Comparison of ENCODE assay signal across 19 cellular contexts in the genomic region with DNA sequence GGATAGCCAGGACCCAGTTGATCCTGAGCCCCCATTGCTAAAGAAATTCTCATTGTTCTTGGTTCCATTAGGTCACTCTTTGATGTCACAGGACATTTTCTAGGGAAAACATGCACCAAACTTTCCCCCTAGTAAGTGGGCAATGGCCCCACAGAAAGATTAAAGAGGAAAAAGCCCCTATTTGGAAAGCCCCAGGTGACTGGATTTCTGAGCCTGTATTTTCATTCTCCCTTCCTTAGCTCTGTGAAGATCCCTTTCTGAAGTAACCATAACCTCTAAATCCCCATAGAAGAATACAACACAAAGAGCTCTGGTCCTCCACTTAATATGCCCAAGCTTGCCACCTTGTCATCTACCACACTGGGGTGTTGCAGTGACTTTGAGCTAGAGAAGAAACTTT.
DNase-seq lines count a peak whose midpoint lies in the region; ATAC-seq and TF ChIP-seq lines count a peak whose summit lies in the region.
"Had no signal": no experiment of that assay in that cellular context is flagged by ENCODE, and none has a peak within 500 bp of the region (broad histone marks: within the 10 kb centered on the region; RNA-seq: fewer than 3 reads in every experiment).

No MANE protein-coding gene starts in this region.

- no peak overlapping the region for H3K4me3 ChIP-seq in HUES64 (ENCODE audit: low read length)
- H3K4me3 ChIP-seq in mesenchymal stem cell (ENCODE audit: insufficient read depth in 1 of 2, low read depth in 1 of 2, low read length in 2 of 2): no peak overlapping the region
- H3K4me3 ChIP-seq: BLaER1 treated with 17β-estradiol and CSF1 and Interleukin-3, amounts not matched to agents 10 nM and 100 nM had no signal

- peaks cover 29% of the 10 kb centered on the region for H3K4me1 Mint-ChIP-seq in activated CD4-positive, alpha-beta T cell treated with anti-CD3 and anti-CD28 coated beads for 36 hours
- H3K4me1 Mint-ChIP-seq in CD4-positive, alpha-beta T cell (ENCODE audit: low read depth): peaks cover 38% of the 10 kb centered on the region

- no peaks in the 10 kb centered on the region for H3K27me3 ChIP-seq in CD4-positive, alpha-beta T cell (ENCODE audit: control insufficient read depth, insufficient read depth, low read length)
- H3K27me3 ChIP-seq in HUES64 (ENCODE audit: insufficient read depth, low read length) (no peaks in the 10 kb centered on the region), mesenchymal stem cell (ENCODE audit: control insufficient read depth in 1 of 2, insufficient read depth in 1 of 2, low read length in 2 of 2) (no peaks in the 10 kb centered on the region)
- H3K27me3 ChIP-seq: BLaER1 treated with 17β-estradiol and CSF1 and Interleukin-3, amounts not matched to agents 10 nM and 100 nM had no signal

- H3K36me3 ChIP-seq in HUES64 (ENCODE audit: insufficient read depth, low read length): no peaks in the 10 kb centered on the region
- H3K36me3 ChIP-seq in mesenchymal stem cell (ENCODE audit: control insufficient read depth in 1 of 2, insufficient read depth in 2 of 2, low read depth in 1 of 2, low read length in 2 of 2): no peaks in the 10 kb centered on the region
- H3K36me3 ChIP-seq: BLaER1 treated with 17β-estradiol and CSF1 and Interleukin-3, amounts not matched to agents 10 nM and 100 nM had no signal

- no peak overlapping the region for H2AFZ ChIP-seq in mesenchymal stem cell (ENCODE audit: low read depth, low read length)

- no peak overlapping the region for H3K14ac ChIP-seq in mesenchymal stem cell (ENCODE audit: low read length in 2 of 2)

- H4K91ac ChIP-seq in mesenchymal stem cell (ENCODE audit: low read length): no peak overlapping the region

- H2AK5ac ChIP-seq in mesenchymal stem cell (ENCODE audit: low read length, severe bottlenecking): peak overlapping the region; percentile 70

- H3K4me1 ChIP-seq in HUES64 (ENCODE audit: insufficient read depth, low read length) (peaks cover 42% of the 10 kb centered on the region), mesenchymal stem cell (ENCODE audit: control insufficient read depth, insufficient read depth, low read depth, low read length) (peaks cover 9% of the 10 kb centered on the region)

- H4K8ac ChIP-seq in mesenchymal stem cell (ENCODE audit: low read length): no peak overlapping the region

- H3K27ac Mint-ChIP-seq in activated CD4-positive, alpha-beta T cell treated with anti-CD3 and anti-CD28 coated beads for 36 hours: peak overlapping the region; percentile 55
- peak overlapping the region; percentile 85 for H3K27ac Mint-ChIP-seq in CD4-positive, alpha-beta T cell

- DNase-seq in activated CD4-positive, alpha-beta T cell treated with anti-CD3 and anti-CD28 coated beads for 36 hours: no peak
- DNase-seq in activated CD4-positive, alpha-beta T cell treated with anti-CD3 and anti-CD28 coated beads, Interleukin-2, amount 50 U/mL, for 1 hour: no peak
- DNase-seq in CD4-positive, alpha-beta T cell: no peak
- DNase-seq in mesenchymal stem cell (no peak), anterior cingulate cortex (lab: John Stamatoyannopoulos, UW) (no peak)
- DNase-seq in activated CD8-positive, alpha-beta memory T cell treated with anti-CD3 and anti-CD28 coated beads for 24 hours: no peak
- DNase-seq: 8988T, Caco-2, DMS53, MM.1S, NCI-H1105, NCI-H1694 treated with DMSO at 0.1 percent for 48 hours, NCI-H446, NCI-H82 had no signal

- H3K18ac ChIP-seq in mesenchymal stem cell (ENCODE audit: low read depth in 1 of 2, low read length in 2 of 2): no peak overlapping the region

- no peak overlapping the region for H3K4me2 ChIP-seq in mesenchymal stem cell (ENCODE audit: low read length, poor library complexity, severe bottlenecking)

- ATAC-seq in activated CD4-positive, alpha-beta T cell treated with anti-CD3 and anti-CD28 coated beads for 36 hours: no peak
- no peak for ATAC-seq in CD4-positive, alpha-beta T cell (ENCODE audit: poor library complexity)
- ATAC-seq in HG03432 (IDR thresholded peaks at IDR 0.05; ENCODE audit: unreplicated experiment): no peak
- ATAC-seq: HepG2, Right ventricle myocardium inferior had no signal

- no peak overlapping the region for H2BK15ac ChIP-seq in mesenchymal stem cell (ENCODE audit: low read depth, poor library complexity, severe bottlenecking)

- intact Hi-C loops in activated CD4-positive, alpha-beta T cell treated with anti-CD3 and anti-CD28 coated beads for 36 hours (cut with DNase I, micrococcal nuclease): no loop called here
- intact Hi-C loops in CD4-positive, alpha-beta T cell (cut with DNase I, micrococcal nuclease): no loop called here

- H3K79me1 ChIP-seq in mesenchymal stem cell (replicated peaks; ENCODE audit: low read length, poor library complexity, severe bottlenecking): no peaks in the 10 kb centered on the region

- H2BK120ac ChIP-seq in mesenchymal stem cell (ENCODE audit: low read depth, low read length): no peak overlapping the region

- CTCF ChIA-PET in activated CD4-positive, alpha-beta T cell treated with anti-CD3 and anti-CD28 coated beads for 36 hours (lab: Charles Lee): interaction anchor here (0.5 kb wide), 1 partner anchor 40 kb away, joined by 3 read pairs; no protein-coding TSS in a partner anchor
- CTCF ChIA-PET in CD4-positive, alpha-beta T cell (lab: Charles Lee): no interaction called here

- no peaks in the 10 kb centered on the region for H3K27me3 Mint-ChIP-seq in activated CD4-positive, alpha-beta T cell treated with anti-CD3 and anti-CD28 coated beads for 36 hours
- H3K27me3 Mint-ChIP-seq in CD4-positive, alpha-beta T cell: no peaks in the 10 kb centered on the region

- H3K36me3 Mint-ChIP-seq in activated CD4-positive, alpha-beta T cell treated with anti-CD3 and anti-CD28 coated beads for 36 hours (ENCODE audit: low read depth): no peaks in the 10 kb centered on the region
- H3K36me3 Mint-ChIP-seq in CD4-positive, alpha-beta T cell (ENCODE audit: low read depth): no peaks in the 10 kb centered on the region

- no peak overlapping the region for H3K4me3 Mint-ChIP-seq in activated CD4-positive, alpha-beta T cell treated with anti-CD3 and anti-CD28 coated beads for 36 hours
- no peak overlapping the region for H3K4me3 Mint-ChIP-seq in CD4-positive, alpha-beta T cell

- H3K9me3 Mint-ChIP-seq in activated CD4-positive, alpha-beta T cell treated with anti-CD3 and anti-CD28 coated beads for 36 hours (ENCODE audit: low read depth): no peaks in the 10 kb centered on the region
- no peaks in the 10 kb centered on the region for H3K9me3 Mint-ChIP-seq in CD4-positive, alpha-beta T cell

- POLR2A ChIA-PET in activated CD4-positive, alpha-beta T cell treated with anti-CD3 and anti-CD28 coated beads for 36 hours (lab: Charles Lee): no interaction called here
- POLR2A ChIA-PET in CD4-positive, alpha-beta T cell (lab: Charles Lee): interaction anchor here (2.0 kb wide), 1 partner anchor 280 kb away, joined by 5 read pairs; a partner anchor contains a TSS

- no peaks in the 10 kb centered on the region for H3K9me3 ChIP-seq in CD4-positive, alpha-beta T cell (ENCODE audit: control insufficient read depth, low read length)
- H3K9me3 ChIP-seq in HUES64 (ENCODE audit: insufficient read depth, low read depth, low read length) (no peaks in the 10 kb centered on the region), mesenchymal stem cell (ENCODE audit: control insufficient read depth, low read length) (peaks cover 13% of the 10 kb centered on the region)
- H3K9me3 ChIP-seq: Caco-2 had no signal

- H3K23ac ChIP-seq in mesenchymal stem cell (ENCODE audit: low read length in 2 of 2): no peak overlapping the region

- no peak overlapping the region for H3K27ac ChIP-seq in CD4-positive, alpha-beta T cell (ENCODE audit: low read depth, low read length)
- H3K27ac ChIP-seq in HUES64 (ENCODE audit: low read depth, low read length): peak overlapping the region; percentile 81; the same call in 1 of the 2 replicates
- H3K27ac ChIP-seq in mesenchymal stem cell (ENCODE audit: low read length, poor library complexity, severe bottlenecking): no peak overlapping the region
- H3K27ac ChIP-seq: BLaER1 treated with 17β-estradiol and CSF1 and Interleukin-3, amounts not matched to agents 10 nM and 100 nM had no signal

- H2BK12ac ChIP-seq in mesenchymal stem cell (ENCODE audit: low read length in 2 of 2): no peak overlapping the region

- H3K4ac ChIP-seq in mesenchymal stem cell (ENCODE audit: low read depth in 1 of 2, low read length in 2 of 2): no peak overlapping the region

- TF ChIP-seq CTCF in CD4-positive, alpha-beta T cell (IDR thresholded peaks at IDR 0.05): no peak

- H3K9ac ChIP-seq in HUES64 (ENCODE audit: low read depth, low read length): no peak overlapping the region
- H3K9ac ChIP-seq in mesenchymal stem cell (ENCODE audit: low read length): no peak overlapping the region
- H3K9ac ChIP-seq: BLaER1 treated with 17β-estradiol and CSF1 and Interleukin-3, amounts not matched to agents 10 nM and 100 nM had no signal

- no peak overlapping the region for H2BK5ac ChIP-seq in mesenchymal stem cell (ENCODE audit: low read depth, low read length, poor library complexity, severe bottlenecking)
